1 cellular context compared by ENCODE assay signal in genomic region chr19:35119091-35119490, GRCh38.
TF ChIP-seq lines count a peak whose summit lies in the region.

No MANE protein-coding gene starts in this region.

TF ChIP-seq in H1, 55 proteins besides CTCF, POLR2A, EP300 and RAD21:
- no peak for TF ChIP-seq RXRA (IDR thresholded peaks at IDR 0.05; ENCODE audit: insufficient read depth, low read depth, low read length)
- no peak for TF ChIP-seq SP4 (IDR thresholded peaks at IDR 0.05; ENCODE audit: low read length)
- no peak for TF ChIP-seq RBBP5 (IDR thresholded peaks at IDR 0.05; ENCODE audit: borderline replicate concordance, low read depth, low read length)
